In genomic region chr2:42568431-42569115, GRCh38 we compare ENCODE assay signal across 8 cellular contexts. TPM values are rescaled to one million over a fixed set of nuclear protein-coding genes. Genes with fewer than 3 reads are reported as not detected.
DNase-seq lines count a peak whose midpoint lies in the region; ATAC-seq and TF ChIP-seq lines count a peak whose summit lies in the region.

TSS of gene MTA3 (plus strand) at chr2:42568632. CDS start at chr2:42568746, 114 bp downstream.

- peak within 1 kb of the TSS; percentile 99 for H3K4me3 Mint-ChIP-seq in activated naive CD4-positive, alpha-beta T cell treated with anti-CD3 and anti-CD28 coated beads, Interleukin-2, amount 10 ng/mL, durations not matched to agents 7 days and 5 days

- peaks cover 32% of the 10 kb centered on the region for H3K4me1 Mint-ChIP-seq in activated naive CD4-positive, alpha-beta T cell treated with anti-CD3 and anti-CD28 coated beads, Interleukin-2, amount 10 ng/mL, durations not matched to agents 7 days and 5 days

- CTCF ChIA-PET in RWPE1 (lab: Yijun Ruan, JAX), result interaction anchor here (0.8 kb wide), 1 partner anchor 142 kb away, joined by 3 read pairs; no protein-coding TSS in a partner anchor
- CTCF ChIA-PET in activated naive CD4-positive, alpha-beta T cell treated with anti-CD3 and anti-CD28 coated beads, Interleukin-2, amount 10 ng/mL, durations not matched to agents 7 days and 5 days (lab: Charles Lee), result interaction anchor here (1.2 to 1.4 kb wide), 2 partner anchors 24 to 94 kb away, joined by 3 to 4 read pairs; no protein-coding TSS in a partner anchor

- H3K27me3 Mint-ChIP-seq in activated naive CD4-positive, alpha-beta T cell treated with anti-CD3 and anti-CD28 coated beads, Interleukin-2, amount 10 ng/mL, durations not matched to agents 7 days and 5 days, result peaks cover 12% of the 10 kb centered on the region

- H3K36me3 ChIP-seq in parathyroid adenoma (ENCODE audit: control insufficient read depth, insufficient read depth, low read length) (no peaks in the 10 kb centered on the region), thyroid gland (no peaks in the 10 kb centered on the region)

- POLR2A ChIA-PET in RWPE1 (lab: Yijun Ruan, JAX; ENCODE audit: low non-redundant PET), result no interaction called here

- H2AFZ ChIP-seq in parathyroid adenoma, result peak within 1 kb of the TSS; percentile 88

- peak within 1 kb of the TSS; percentile 83 for H3K4me2 ChIP-seq in parathyroid adenoma (ENCODE audit: low read length)

- peaks cover 9% of the 10 kb centered on the region for H3K4me1 ChIP-seq in parathyroid adenoma
- H3K4me1 ChIP-seq in thyroid gland, result peaks cover 4 to 16% of the 10 kb centered on the region in 2 donors

- no peaks in the 10 kb centered on the region for H3K9me3 ChIP-seq in parathyroid adenoma (ENCODE audit: control insufficient read depth, low read length)
- H3K9me3 ChIP-seq in thyroid gland, result no peaks in the 10 kb centered on the region

- no peak within 1 kb of the TSS for H3K9ac ChIP-seq in parathyroid adenoma

- intact Hi-C loops in head of caudate nucleus (cut with DNase I) (loop anchor here (10.0 kb wide), 1 partner anchor 74 kb away; the partner anchor contains the start of gene KCNG3), thyroid gland (cut with DNase I) (no loop called here)

- peak within 1 kb of the TSS; percentile 93 for H3K27ac Mint-ChIP-seq in activated naive CD4-positive, alpha-beta T cell treated with anti-CD3 and anti-CD28 coated beads, Interleukin-2, amount 10 ng/mL, durations not matched to agents 7 days and 5 days

- WGBS in thyroid gland, 2 donors, result 0% methylated on average over 4 to 9 of the region's 67 CpGs

- peak within 1 kb of the TSS; percentile 60 for H3K4me3 ChIP-seq in parathyroid adenoma (ENCODE audit: low read depth, low read length)
- peak within 1 kb of the TSS; percentile 50 to 74 (median 68) for H3K4me3 ChIP-seq in thyroid gland (replicated peaks in 1 of 3)

- H3K27me3 ChIP-seq in parathyroid adenoma (ENCODE audit: control insufficient read depth, insufficient read depth, low read length) (no peaks in the 10 kb centered on the region), thyroid gland (no peaks in the 10 kb centered on the region)

- peaks cover 19% of the 10 kb centered on the region for H3K79me2 ChIP-seq in parathyroid adenoma

- TF ChIP-seq CTCF in RWPE1 (conservative IDR thresholded peaks at IDR 0.05; ENCODE audit: low read depth), result no peak
- no peak for TF ChIP-seq CTCF in parathyroid adenoma (IDR thresholded peaks at IDR 0.05)
- no peak for TF ChIP-seq CTCF in thyroid gland (IDR thresholded peaks at IDR 0.05)

- H3K27ac ChIP-seq in RWPE1, result peak within 1 kb of the TSS; percentile 75
- H3K27ac ChIP-seq in parathyroid adenoma, result peak within 1 kb of the TSS; percentile 64
- peak within 1 kb of the TSS; percentile 73 to 88 (median 75) for H3K27ac ChIP-seq in thyroid gland

- peaks cover 15% of the 10 kb centered on the region for H3K36me3 Mint-ChIP-seq in activated naive CD4-positive, alpha-beta T cell treated with anti-CD3 and anti-CD28 coated beads, Interleukin-2, amount 10 ng/mL, durations not matched to agents 7 days and 5 days

- H3K9me3 Mint-ChIP-seq in activated naive CD4-positive, alpha-beta T cell treated with anti-CD3 and anti-CD28 coated beads, Interleukin-2, amount 10 ng/mL, durations not matched to agents 7 days and 5 days, result no peaks in the 10 kb centered on the region

- ATAC-seq in HG02973 (IDR thresholded peaks at IDR 0.05; ENCODE audit: unreplicated experiment) (peak; percentile 34), GM18858 (IDR thresholded peaks at IDR 0.05; ENCODE audit: unreplicated experiment) (no peak)

- TF ChIP-seq POLR2A in GM10847 (IDR thresholded peaks at IDR 0.05; ENCODE audit: extremely low read depth, insufficient read length) (peak; percentile 6), thyroid gland (IDR thresholded peaks at IDR 0.05) (peak in 1 of 2 donors; percentile 24)

- DNase-seq in RWPE1 (ENCODE audit: low spot score) (peak; percentile 33), head of caudate nucleus (peak in 41 of 42 donors; percentile 36 to 86 (median 74)), thyroid gland (peak; percentile 56 to 67)
- DNase-seq in activated naive CD4-positive, alpha-beta T cell treated with anti-CD3 and anti-CD28 coated beads, Interleukin-2, amount 10 ng/mL, durations not matched to agents 7 days and 5 days, result peak; percentile 78

RNA-seq across cellular contexts. Expression of gene MTA3, which starts in this region (rescaled TPM):
- 10 to 100 TPM; 29.8 to 50.0 (median 34.0) TPM for total RNA-seq in thyroid gland
